In genomic region chr13:63124863-63125262, GRCh38 we compare ENCODE assay signal across 10 cellular contexts.
DNase-seq lines count a peak whose midpoint lies in the region; ATAC-seq and TF ChIP-seq lines count a peak whose summit lies in the region.
"Had no signal": no experiment of that assay in that cellular context is flagged by ENCODE, and none has a peak within 500 bp of the region (broad histone marks: within the 10 kb centered on the region; RNA-seq: fewer than 3 reads in every experiment).

No MANE protein-coding gene starts in this region.

- CTCF ChIA-PET in WTC11 (lab: Charles Lee) = no interaction called here

- TF ChIP-seq CTCF in LNCAP (IDR thresholded peaks at IDR 0.05) (peak; percentile 50), WTC11 (IDR thresholded peaks at IDR 0.05) (peak; percentile 26), right lobe of liver (IDR thresholded peaks at IDR 0.05) (peak; percentile 5 to 35 (median 28)), Peyer's patch (IDR thresholded peaks at IDR 0.05) (no peak)

- WGBS in right lobe of liver (ENCODE audit: insufficient coverage, low coverage, low lambda C conversion rate, missing lambda C conversion rate) = 21% methylated on average over 1 of the region's 1 CpG

- no peaks in the 10 kb centered on the region for H3K27me3 ChIP-seq in right lobe of liver
- H3K27me3 ChIP-seq in Peyer's patch = no peaks in the 10 kb centered on the region

- H3K27ac Mint-ChIP-seq in WTC11 = no peak overlapping the region

- H3K4me1 ChIP-seq in right lobe of liver (no peaks in the 10 kb centered on the region), Peyer's patch (no peaks in the 10 kb centered on the region)

- no peaks in the 10 kb centered on the region for H3K36me3 ChIP-seq in right lobe of liver
- H3K36me3 ChIP-seq in Peyer's patch = no peaks in the 10 kb centered on the region

- H3K4me3 ChIP-seq in right lobe of liver (no peak overlapping the region), Peyer's patch (no peak overlapping the region)

- no peaks in the 10 kb centered on the region for H3K36me3 Mint-ChIP-seq in WTC11

- H3K4me1 Mint-ChIP-seq in WTC11 = peaks cover 26% of the 10 kb centered on the region

- ATAC-seq in WTC11 = no peak
- ATAC-seq in right lobe of liver = no peak

- no peaks in the 10 kb centered on the region for H3K9me3 Mint-ChIP-seq in WTC11

- H3K9me3 ChIP-seq in right lobe of liver (no peaks in the 10 kb centered on the region), Peyer's patch (no peaks in the 10 kb centered on the region)

- intact Hi-C loops in right lobe of liver (cut with DNase I) = no loop called here

- DNase-seq in DMS 273 (lab: John Stamatoyannopoulos, UW; ENCODE audit: unreplicated experiment) = peak; percentile 13
- no peak for DNase-seq in WTC11 (ENCODE audit: low spot score)
- DNase-seq in right lobe of liver = no peak
- DNase-seq in NCI-H446 treated with DMSO at 0.1 percent for 48 hours (lab: John Stamatoyannopoulos, UW) = no peak
- no peak for DNase-seq in Peyer's patch
- DNase-seq in OCI-M2 (lab: John Stamatoyannopoulos, UW; ENCODE audit: unreplicated experiment) = no peak
- DNase-seq in anterior cingulate cortex (lab: John Stamatoyannopoulos, UW) = no peak
- DNase-seq: aorta, T-helper 2 cell had no signal

- no peaks in the 10 kb centered on the region for H3K27me3 Mint-ChIP-seq in WTC11 (ENCODE audit: low read depth)

- no peak overlapping the region for H3K4me3 Mint-ChIP-seq in WTC11

- H3K27ac ChIP-seq in right lobe of liver (no peak overlapping the region), Peyer's patch (no peak overlapping the region)

- POLR2A ChIA-PET in WTC11 (lab: Charles Lee) = no interaction called here

- TF ChIP-seq POLR2A in right lobe of liver (IDR thresholded peaks at IDR 0.05) (no peak), Peyer's patch (IDR thresholded peaks at IDR 0.05) (no peak)

TF ChIP-seq in WTC11, 78 proteins besides CTCF, POLR2A, EP300 and RAD21:
- TF ChIP-seq ATF2 (CRISPR knock-in tag; IDR thresholded peaks at IDR 0.05; ENCODE audit: borderline replicate concordance, low read depth) = no peak
- TF ChIP-seq CREM (CRISPR knock-in tag; IDR thresholded peaks at IDR 0.05) = no peak
- TF ChIP-seq KAT7 (CRISPR knock-in tag; IDR thresholded peaks at IDR 0.05; ENCODE audit: borderline replicate concordance) = no peak
- TF ChIP-seq USF2 (CRISPR knock-in tag; IDR thresholded peaks at IDR 0.05) = no peak
- TF ChIP-seq RORB (CRISPR knock-in tag; IDR thresholded peaks at IDR 0.05) = no peak
- no peak for TF ChIP-seq MAX (CRISPR knock-in tag; IDR thresholded peaks at IDR 0.05)
- no peak for TF ChIP-seq NFYB (CRISPR knock-in tag; conservative IDR thresholded peaks at IDR 0.05; ENCODE audit: low read depth)
- TF ChIP-seq AR (CRISPR knock-in tag; IDR thresholded peaks at IDR 0.05) = no peak
- no peak for TF ChIP-seq E2F4 (CRISPR knock-in tag; IDR thresholded peaks at IDR 0.05; ENCODE audit: borderline replicate concordance, low read depth)
- no peak for TF ChIP-seq NR1H2 (CRISPR knock-in tag; IDR thresholded peaks at IDR 0.05)
- no peak for TF ChIP-seq SMAD4 (CRISPR knock-in tag; IDR thresholded peaks at IDR 0.05)
- TF ChIP-seq ZNF423 (CRISPR knock-in tag; IDR thresholded peaks at IDR 0.05) = no peak
- TF ChIP-seq IRF2 (CRISPR knock-in tag; IDR thresholded peaks at IDR 0.05; ENCODE audit: borderline replicate concordance, low read depth) = no peak
- TF ChIP-seq ATF1 (CRISPR knock-in tag; IDR thresholded peaks at IDR 0.05) = no peak
- no peak for TF ChIP-seq ATF3 (CRISPR knock-in tag; conservative IDR thresholded peaks at IDR 0.05)
TF ChIP-seq in WTC11: peak in this region for 0.

Comparison
In these comparisons a context has a peak if more than half of its experiments do, and no peak if none do; other contexts are left out.
1. CTCF ChIP-seq: peak in LNCAP (single experiment), WTC11 (single experiment) and right lobe of liver (4 of 4); none in Peyer's patch (0 of 6).